Comparison of ENCODE assay signal across 8 cellular contexts in genomic region chr12:120292661-120293531, GRCh38. TPM values are rescaled to one million over a fixed set of nuclear protein-coding genes. Genes with fewer than 3 reads are reported as not detected.
DNase-seq lines count a peak whose midpoint lies in the region; ATAC-seq and TF ChIP-seq lines count a peak whose summit lies in the region.

Gene RNU4-1 (minus strand): TSS chr12:120293237.

- DNase-seq in AG04450 (ENCODE audit: low read depth, low spot score) = peak; percentile 95
- DNase-seq in NCI-H510A treated with DMSO at 0.1 percent for 48 hours (lab: John Stamatoyannopoulos, UW) = peak; percentile 98
- peak; percentile 66 for DNase-seq in activated CD4-positive, alpha-beta T cell treated with anti-CD3 and anti-CD28 coated beads for 1 hour
- peak; percentile 56 to 70 (median 66) for DNase-seq in stimulated activated CD4-positive, alpha-beta T cell treated with anti-CD3 and anti-CD28 coated beads, Interleukin-1b, Interleukin-23, amount 100 ng/mL, for 24 hours (ENCODE audit: low read depth in 4 of 4, low spot score in 1 of 4)

- peak within 1 kb of the TSS; percentile 62 for H3K4me3 ChIP-seq in AG04450 (ENCODE audit: low read depth, low read length)

- H3K27me3 ChIP-seq in AG04450 (ENCODE audit: control insufficient read depth, insufficient read depth, low read length) (no peaks in the 10 kb centered on the region), layer of hippocampus (ENCODE audit: control insufficient read depth, insufficient read depth, low read length) (no peaks in the 10 kb centered on the region)

- POLR2A ChIA-PET in AG04450 (lab: Yijun Ruan, JAX) = interaction anchor here (0.6 to 4.9 kb wide), 15 partner anchors 9 to 236 kb away, joined by 3 to 245 read pairs (median 14); partner anchors contain the start of genes COQ5, PXN, RAB35 and RPLP0

- ATAC-seq in HG03280 (IDR thresholded peaks at IDR 0.05; ENCODE audit: unreplicated experiment) = peak; percentile 49

- TF ChIP-seq POLR2A in GM18951 (IDR thresholded peaks at IDR 0.05; ENCODE audit: extremely low read depth, insufficient read depth, insufficient read length) = peak; percentile 100

- peak within 1 kb of the TSS; percentile 100 for H3K27ac ChIP-seq in AG04450 (ENCODE audit: low read depth, low read length)
- H3K27ac ChIP-seq in cingulate gyrus (ENCODE audit: low read depth, low read length) = peak within 1 kb of the TSS; percentile 100
- peak within 1 kb of the TSS; percentile 100 for H3K27ac ChIP-seq in layer of hippocampus (ENCODE audit: low read depth, low read length)

- in situ Hi-C loops in GM18951 (cut with MboI; ENCODE audit: low sequenced_read_pairs, unreplicated experiment) = no loop called here

- CTCF ChIA-PET in AG04450 (lab: Charles Lee) = interaction anchor here (0.5 to 4.8 kb wide), 5 partner anchors 9 to 138 kb away, joined by 3 to 68 read pairs (median 5); partner anchors contain the start of gene SIRT4

- no peaks in the 10 kb centered on the region for H3K9me3 ChIP-seq in AG04450 (ENCODE audit: control insufficient read depth, insufficient read depth, low read length)

- TF ChIP-seq CTCF in AG04450 (IDR thresholded peaks at IDR 0.05; ENCODE audit: low read depth, low read length) = no peak

RNA-seq across cellular contexts. Expression of gene RNU4-1, which starts in this region (rescaled TPM):
- under 0.01 TPM in 1 of 2 replicates, not detected in the other for polyA plus RNA-seq in AG04450 (2011; rRNA removed)
- polyA minus RNA-seq in AG04450 (2011; rRNA and poly(A)+ RNA removed) = under 0.01 TPM in 2 replicates

Comparison
In these comparisons a context has a peak if more than half of its experiments do, and no peak if none do; other contexts are left out.
1. Peak in every context shown above with its lines: DNase-seq, ATAC-seq, H3K4me3 ChIP-seq and H3K27ac ChIP-seq.
2. Peak in DNase-seq, H3K4me3 ChIP-seq and H3K27ac ChIP-seq in AG04450; RNA of the gene not detected or under 1 TPM.